In the genomic region with DNA sequence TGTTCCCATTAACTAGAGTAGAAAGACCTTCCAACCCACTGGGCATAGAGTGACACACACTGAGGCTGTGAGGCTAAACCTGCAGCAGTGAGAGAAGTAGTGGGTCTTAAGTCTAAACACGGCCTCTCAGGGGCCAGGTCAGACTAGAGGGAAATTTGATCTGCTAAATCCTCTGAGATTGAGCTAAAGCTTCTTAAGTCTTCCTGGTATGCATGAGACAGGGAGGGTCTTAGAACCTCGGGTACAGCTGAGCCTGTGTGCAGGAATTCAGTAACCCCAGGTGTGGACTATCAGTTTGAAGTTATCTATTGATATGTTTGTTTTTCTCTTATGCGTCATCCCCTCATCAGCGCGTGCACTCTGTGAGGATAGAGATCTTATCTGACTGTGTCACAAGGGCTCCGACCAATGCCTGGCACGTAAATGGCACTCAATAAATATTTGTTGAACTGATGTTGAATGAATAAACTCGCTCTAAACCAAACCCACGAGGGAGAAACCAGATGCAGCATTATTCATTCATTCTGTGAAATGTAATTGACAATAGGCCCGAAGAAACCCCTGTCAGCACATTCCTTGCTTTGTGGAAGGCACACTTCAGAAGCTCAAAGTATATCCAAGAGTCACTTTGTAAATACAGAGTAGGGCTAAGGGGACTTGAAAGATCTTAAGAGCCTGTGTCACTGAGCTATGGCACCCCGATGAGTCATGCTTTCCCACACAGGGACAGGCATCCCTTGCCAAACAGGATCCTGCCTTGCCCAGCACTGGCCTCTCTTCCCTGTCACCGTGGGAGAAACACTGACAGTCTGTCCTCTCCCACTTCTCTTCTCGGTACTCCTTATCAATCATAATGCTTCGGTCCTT, we compare ENCODE assay signal across 1 cellular context.
TF ChIP-seq lines count a peak whose summit lies in the region.

No MANE protein-coding gene starts in this region.

TF ChIP-seq in HepG2, 621 proteins besides CTCF, POLR2A, EP300 and RAD21 (continued from another document and continues in another):
- TF ChIP-seq MXD4 (CRISPR knock-in tag; IDR thresholded peaks at IDR 0.05) = no peak
- TF ChIP-seq, protein P1, sequence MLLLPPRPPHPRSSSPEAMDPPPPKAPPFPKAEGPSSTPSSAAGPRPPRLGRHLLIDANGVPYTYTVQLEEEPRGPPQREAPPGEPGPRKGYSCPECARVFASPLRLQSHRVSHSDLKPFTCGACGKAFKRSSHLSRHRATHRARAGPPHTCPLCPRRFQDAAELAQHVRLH (CRISPR knock-in tag; IDR thresholded peaks at IDR 0.05; ENCODE audit: borderline replicate concordance, low read depth) = no peak
- TF ChIP-seq ZC3H4 (CRISPR knock-in tag; IDR thresholded peaks at IDR 0.05; ENCODE audit: borderline replicate concordance) = no peak
- TF ChIP-seq, protein P2, sequence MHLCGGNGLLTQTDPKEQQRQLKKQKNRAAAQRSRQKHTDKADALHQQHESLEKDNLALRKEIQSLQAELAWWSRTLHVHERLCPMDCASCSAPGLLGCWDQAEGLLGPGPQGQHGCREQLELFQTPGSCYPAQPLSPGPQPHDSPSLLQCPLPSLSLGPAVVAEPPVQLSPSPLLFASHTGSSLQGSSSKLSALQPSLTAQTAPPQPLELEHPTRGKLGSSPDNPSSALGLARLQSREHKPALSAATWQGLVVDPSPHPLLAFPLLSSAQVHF (CRISPR knock-in tag; IDR thresholded peaks at IDR 0.05) = no peak
- TF ChIP-seq MAFK (conservative IDR thresholded peaks at IDR 0.05 in 1 of 2, IDR thresholded peaks at IDR 0.05 in 1 of 2; ENCODE audit: low read length in 2 of 2) = peak; percentile 89 to 93
- TF ChIP-seq IKZF1 (IDR thresholded peaks at IDR 0.05) = no peak
- 0 out of 2 replicates have a peak, but pooled peaks have one; percentile 24 for TF ChIP-seq SIX4 (CRISPR knock-in tag; IDR thresholded peaks at IDR 0.05)
- TF ChIP-seq, protein P3, sequence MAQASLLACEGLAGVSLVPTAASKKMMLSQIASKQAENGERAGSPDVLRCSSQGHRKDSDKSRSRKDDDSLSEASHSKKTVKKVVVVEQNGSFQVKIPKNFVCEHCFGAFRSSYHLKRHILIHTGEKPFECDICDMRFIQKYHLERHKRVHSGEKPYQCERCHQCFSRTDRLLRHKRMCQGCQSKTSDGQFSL (CRISPR knock-in tag; IDR thresholded peaks at IDR 0.05) = no peak
- no peak for TF ChIP-seq ZNF253 (CRISPR knock-in tag; IDR thresholded peaks at IDR 0.05; ENCODE audit: borderline replicate concordance)
- no peak for TF ChIP-seq ZC3H13 (CRISPR knock-in tag; IDR thresholded peaks at IDR 0.05)
- TF ChIP-seq HOXA9 (CRISPR knock-in tag; IDR thresholded peaks at IDR 0.05; ENCODE audit: borderline replicate concordance) = no peak
- no peak for TF ChIP-seq PAWR (CRISPR knock-in tag; IDR thresholded peaks at IDR 0.05; ENCODE audit: borderline replicate concordance)
- TF ChIP-seq, protein P4, sequence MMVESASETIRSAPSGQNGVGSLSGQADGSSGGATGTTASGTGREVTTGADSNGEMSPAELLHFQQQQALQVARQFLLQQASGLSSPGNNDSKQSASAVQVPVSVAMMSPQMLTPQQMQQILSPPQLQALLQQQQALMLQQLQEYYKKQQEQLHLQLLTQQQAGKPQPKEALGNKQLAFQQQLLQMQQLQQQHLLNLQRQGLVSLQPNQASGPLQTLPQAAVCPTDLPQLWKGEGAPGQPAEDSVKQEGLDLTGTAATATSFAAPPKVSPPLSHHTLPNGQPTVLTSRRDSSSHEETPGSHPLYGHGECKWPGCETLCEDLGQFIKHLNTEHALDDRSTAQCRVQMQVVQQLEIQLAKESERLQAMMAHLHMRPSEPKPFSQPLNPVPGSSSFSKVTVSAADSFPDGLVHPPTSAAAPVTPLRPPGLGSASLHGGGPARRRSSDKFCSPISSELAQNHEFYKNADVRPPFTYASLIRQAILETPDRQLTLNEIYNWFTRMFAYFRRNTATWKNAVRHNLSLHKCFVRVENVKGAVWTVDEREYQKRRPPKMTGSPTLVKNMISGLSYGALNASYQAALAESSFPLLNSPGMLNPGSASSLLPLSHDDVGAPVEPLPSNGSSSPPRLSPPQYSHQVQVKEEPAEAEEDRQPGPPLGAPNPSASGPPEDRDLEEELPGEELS (CRISPR knock-in tag; IDR thresholded peaks at IDR 0.05) = peak; percentile 91
- TF ChIP-seq ZNF10 (CRISPR knock-in tag; IDR thresholded peaks at IDR 0.05; ENCODE audit: borderline replicate concordance, low read depth) = no peak
- TF ChIP-seq, protein P5, sequence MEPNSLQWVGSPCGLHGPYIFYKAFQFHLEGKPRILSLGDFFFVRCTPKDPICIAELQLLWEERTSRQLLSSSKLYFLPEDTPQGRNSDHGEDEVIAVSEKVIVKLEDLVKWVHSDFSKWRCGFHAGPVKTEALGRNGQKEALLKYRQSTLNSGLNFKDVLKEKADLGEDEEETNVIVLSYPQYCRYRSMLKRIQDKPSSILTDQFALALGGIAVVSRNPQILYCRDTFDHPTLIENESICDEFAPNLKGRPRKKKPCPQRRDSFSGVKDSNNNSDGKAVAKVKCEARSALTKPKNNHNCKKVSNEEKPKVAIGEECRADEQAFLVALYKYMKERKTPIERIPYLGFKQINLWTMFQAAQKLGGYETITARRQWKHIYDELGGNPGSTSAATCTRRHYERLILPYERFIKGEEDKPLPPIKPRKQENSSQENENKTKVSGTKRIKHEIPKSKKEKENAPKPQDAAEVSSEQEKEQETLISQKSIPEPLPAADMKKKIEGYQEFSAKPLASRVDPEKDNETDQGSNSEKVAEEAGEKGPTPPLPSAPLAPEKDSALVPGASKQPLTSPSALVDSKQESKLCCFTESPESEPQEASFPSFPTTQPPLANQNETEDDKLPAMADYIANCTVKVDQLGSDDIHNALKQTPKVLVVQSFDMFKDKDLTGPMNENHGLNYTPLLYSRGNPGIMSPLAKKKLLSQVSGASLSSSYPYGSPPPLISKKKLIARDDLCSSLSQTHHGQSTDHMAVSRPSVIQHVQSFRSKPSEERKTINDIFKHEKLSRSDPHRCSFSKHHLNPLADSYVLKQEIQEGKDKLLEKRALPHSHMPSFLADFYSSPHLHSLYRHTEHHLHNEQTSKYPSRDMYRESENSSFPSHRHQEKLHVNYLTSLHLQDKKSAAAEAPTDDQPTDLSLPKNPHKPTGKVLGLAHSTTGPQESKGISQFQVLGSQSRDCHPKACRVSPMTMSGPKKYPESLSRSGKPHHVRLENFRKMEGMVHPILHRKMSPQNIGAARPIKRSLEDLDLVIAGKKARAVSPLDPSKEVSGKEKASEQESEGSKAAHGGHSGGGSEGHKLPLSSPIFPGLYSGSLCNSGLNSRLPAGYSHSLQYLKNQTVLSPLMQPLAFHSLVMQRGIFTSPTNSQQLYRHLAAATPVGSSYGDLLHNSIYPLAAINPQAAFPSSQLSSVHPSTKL (CRISPR knock-in tag; IDR thresholded peaks at IDR 0.05) = peak; percentile 88
- TF ChIP-seq FOXK2 (IDR thresholded peaks at IDR 0.05) = no peak
- no peak for TF ChIP-seq NR2F1 (CRISPR knock-in tag; IDR thresholded peaks at IDR 0.05)
- no peak for TF ChIP-seq ATRX (CRISPR knock-in tag; IDR thresholded peaks at IDR 0.05; ENCODE audit: borderline replicate concordance)
- no peak for TF ChIP-seq ZBTB7A (CRISPR knock-in tag; IDR thresholded peaks at IDR 0.05)
- TF ChIP-seq RBFOX2 (IDR thresholded peaks at IDR 0.05; ENCODE audit: low read depth, low read length) = no peak
- no peak for TF ChIP-seq TOPORS (CRISPR knock-in tag; IDR thresholded peaks at IDR 0.05)
- TF ChIP-seq RFXANK (CRISPR knock-in tag; IDR thresholded peaks at IDR 0.05) = no peak
- no peak for TF ChIP-seq ASH2L (IDR thresholded peaks at IDR 0.05; ENCODE audit: insufficient read length, low read depth, low read length)
- TF ChIP-seq ZNF451 (CRISPR knock-in tag; IDR thresholded peaks at IDR 0.05) = no peak
- TF ChIP-seq ZNF746 (CRISPR knock-in tag; IDR thresholded peaks at IDR 0.05) = no peak
- TF ChIP-seq, protein P6, sequence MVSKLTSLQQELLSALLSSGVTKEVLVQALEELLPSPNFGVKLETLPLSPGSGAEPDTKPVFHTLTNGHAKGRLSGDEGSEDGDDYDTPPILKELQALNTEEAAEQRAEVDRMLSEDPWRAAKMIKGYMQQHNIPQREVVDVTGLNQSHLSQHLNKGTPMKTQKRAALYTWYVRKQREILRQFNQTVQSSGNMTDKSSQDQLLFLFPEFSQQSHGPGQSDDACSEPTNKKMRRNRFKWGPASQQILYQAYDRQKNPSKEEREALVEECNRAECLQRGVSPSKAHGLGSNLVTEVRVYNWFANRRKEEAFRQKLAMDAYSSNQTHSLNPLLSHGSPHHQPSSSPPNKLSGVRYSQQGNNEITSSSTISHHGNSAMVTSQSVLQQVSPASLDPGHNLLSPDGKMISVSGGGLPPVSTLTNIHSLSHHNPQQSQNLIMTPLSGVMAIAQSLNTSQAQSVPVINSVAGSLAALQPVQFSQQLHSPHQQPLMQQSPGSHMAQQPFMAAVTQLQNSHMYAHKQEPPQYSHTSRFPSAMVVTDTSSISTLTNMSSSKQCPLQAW (CRISPR knock-in tag; IDR thresholded peaks at IDR 0.05) = no peak
- TF ChIP-seq, protein P7, sequence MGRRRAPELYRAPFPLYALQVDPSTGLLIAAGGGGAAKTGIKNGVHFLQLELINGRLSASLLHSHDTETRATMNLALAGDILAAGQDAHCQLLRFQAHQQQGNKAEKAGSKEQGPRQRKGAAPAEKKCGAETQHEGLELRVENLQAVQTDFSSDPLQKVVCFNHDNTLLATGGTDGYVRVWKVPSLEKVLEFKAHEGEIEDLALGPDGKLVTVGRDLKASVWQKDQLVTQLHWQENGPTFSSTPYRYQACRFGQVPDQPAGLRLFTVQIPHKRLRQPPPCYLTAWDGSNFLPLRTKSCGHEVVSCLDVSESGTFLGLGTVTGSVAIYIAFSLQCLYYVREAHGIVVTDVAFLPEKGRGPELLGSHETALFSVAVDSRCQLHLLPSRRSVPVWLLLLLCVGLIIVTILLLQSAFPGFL (CRISPR knock-in tag; IDR thresholded peaks at IDR 0.05) = no peak
- TF ChIP-seq, protein P8, sequence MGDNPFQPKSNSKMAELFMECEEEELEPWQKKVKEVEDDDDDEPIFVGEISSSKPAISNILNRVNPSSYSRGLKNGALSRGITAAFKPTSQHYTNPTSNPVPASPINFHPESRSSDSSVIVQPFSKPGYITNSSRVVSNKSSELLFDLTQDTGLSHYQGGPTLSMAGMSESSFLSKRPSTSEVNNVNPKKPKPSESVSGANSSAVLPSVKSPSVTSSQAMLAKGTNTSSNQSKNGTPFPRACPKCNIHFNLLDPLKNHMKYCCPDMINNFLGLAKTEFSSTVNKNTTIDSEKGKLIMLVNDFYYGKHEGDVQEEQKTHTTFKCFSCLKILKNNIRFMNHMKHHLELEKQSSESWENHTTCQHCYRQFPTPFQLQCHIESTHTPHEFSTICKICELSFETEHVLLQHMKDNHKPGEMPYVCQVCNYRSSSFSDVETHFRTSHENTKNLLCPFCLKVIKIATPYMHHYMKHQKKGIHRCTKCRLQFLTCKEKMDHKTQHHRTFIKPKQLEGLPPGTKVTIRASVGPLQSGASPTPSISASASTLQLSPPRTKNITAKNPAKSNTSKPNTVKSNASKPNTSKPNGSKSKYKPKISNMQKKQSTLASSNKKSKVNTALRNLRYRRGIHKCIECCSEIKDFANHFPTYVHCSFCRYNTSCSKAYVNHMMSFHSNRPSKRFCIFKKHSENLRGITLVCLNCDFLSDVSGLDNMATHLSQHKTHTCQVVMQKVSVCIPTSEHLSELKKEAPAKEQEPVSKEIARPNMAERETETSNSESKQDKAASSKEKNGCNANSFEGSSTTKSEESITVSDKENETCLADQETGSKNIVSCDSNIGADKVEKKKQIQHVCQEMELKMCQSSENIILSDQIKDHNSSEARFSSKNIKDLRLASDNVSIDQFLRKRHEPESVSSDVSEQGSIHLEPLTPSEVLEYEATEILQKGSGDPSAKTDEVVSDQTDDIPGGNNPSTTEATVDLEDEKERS (CRISPR knock-in tag; IDR thresholded peaks at IDR 0.05) = peak; percentile 27; the same call in 1 of the 2 replicates
- no peak for TF ChIP-seq ZNF441 (CRISPR knock-in tag; IDR thresholded peaks at IDR 0.05; ENCODE audit: borderline replicate concordance)
- TF ChIP-seq SMYD3 (CRISPR knock-in tag; IDR thresholded peaks at IDR 0.05) = no peak
- TF ChIP-seq MEF2D (CRISPR knock-in tag; IDR thresholded peaks at IDR 0.05) = peak; percentile 15; the same call in 1 of the 2 replicates
- no peak for TF ChIP-seq ATF7-NPFF (CRISPR knock-in tag; IDR thresholded peaks at IDR 0.05; ENCODE audit: low read depth)
- TF ChIP-seq MED13 (CRISPR knock-in tag; IDR thresholded peaks at IDR 0.05) = no peak
- 0 out of 2 replicates have a peak, but pooled peaks have one; percentile 33 for TF ChIP-seq ZNF30 (CRISPR knock-in tag; IDR thresholded peaks at IDR 0.05)
- TF ChIP-seq, protein P9, sequence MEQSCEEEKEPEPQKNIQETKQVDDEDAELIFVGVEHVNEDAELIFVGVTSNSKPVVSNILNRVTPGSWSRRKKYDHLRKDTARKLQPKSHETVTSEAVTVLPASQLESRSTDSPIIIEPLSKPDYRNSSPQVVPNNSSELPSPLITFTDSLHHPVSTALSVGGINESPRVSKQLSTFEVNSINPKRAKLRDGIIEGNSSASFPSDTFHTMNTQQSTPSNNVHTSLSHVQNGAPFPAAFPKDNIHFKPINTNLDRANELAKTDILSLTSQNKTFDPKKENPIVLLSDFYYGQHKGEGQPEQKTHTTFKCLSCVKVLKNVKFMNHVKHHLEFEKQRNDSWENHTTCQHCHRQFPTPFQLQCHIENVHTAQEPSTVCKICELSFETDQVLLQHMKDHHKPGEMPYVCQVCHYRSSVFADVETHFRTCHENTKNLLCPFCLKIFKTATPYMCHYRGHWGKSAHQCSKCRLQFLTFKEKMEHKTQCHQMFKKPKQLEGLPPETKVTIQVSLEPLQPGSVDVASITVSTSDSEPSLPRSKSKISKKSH (CRISPR knock-in tag; IDR thresholded peaks at IDR 0.05; ENCODE audit: borderline replicate concordance) = no peak
- TF ChIP-seq ZNF496 (CRISPR knock-in tag; IDR thresholded peaks at IDR 0.05; ENCODE audit: insufficient replicate concordance) = no peak
- peak; percentile 76; the same call in 1 of the 2 replicates for TF ChIP-seq ISL2 (CRISPR knock-in tag; IDR thresholded peaks at IDR 0.05)
- TF ChIP-seq ZSCAN31 (CRISPR knock-in tag; IDR thresholded peaks at IDR 0.05; ENCODE audit: low read depth) = no peak
- TF ChIP-seq TMF1 (CRISPR knock-in tag; IDR thresholded peaks at IDR 0.05; ENCODE audit: low read depth) = no peak
- TF ChIP-seq ZKSCAN5 (CRISPR knock-in tag; IDR thresholded peaks at IDR 0.05) = no peak
- no peak for TF ChIP-seq ZNF263 (CRISPR knock-in tag; IDR thresholded peaks at IDR 0.05)
- no peak for TF ChIP-seq MTA1 (CRISPR knock-in tag; IDR thresholded peaks at IDR 0.05; ENCODE audit: borderline replicate concordance)
- no peak for TF ChIP-seq ELF1 (CRISPR knock-in tag; IDR thresholded peaks at IDR 0.05)
- no peak for TF ChIP-seq RFX5 (IDR thresholded peaks at IDR 0.05; ENCODE audit: low read depth, low read length)
- TF ChIP-seq SPEN (CRISPR knock-in tag; IDR thresholded peaks at IDR 0.05; ENCODE audit: low read depth) = peak; percentile 41; the same call in 1 of the 2 replicates
- TF ChIP-seq SKI (IDR thresholded peaks at IDR 0.05; ENCODE audit: partially characterized antibody) = no peak
- no peak for TF ChIP-seq CHD4 (IDR thresholded peaks at IDR 0.05; ENCODE audit: borderline replicate concordance, low read length)
- TF ChIP-seq PPARG (CRISPR knock-in tag; conservative IDR thresholded peaks at IDR 0.05) = peak; percentile 56; the same call in 1 of the 2 replicates
- TF ChIP-seq ZNF850 (CRISPR knock-in tag; conservative IDR thresholded peaks at IDR 0.05) = no peak
- TF ChIP-seq ATF1 (CRISPR knock-in tag; IDR thresholded peaks at IDR 0.05) = peak; percentile 48; the same call in 1 of the 2 replicates
- peak; percentile 62; the same call in 1 of the 2 replicates for TF ChIP-seq SMAD3 (CRISPR knock-in tag; IDR thresholded peaks at IDR 0.05)
- no peak for TF ChIP-seq NONO (IDR thresholded peaks at IDR 0.05)
- no peak for TF ChIP-seq NONO (CRISPR knock-in tag; conservative IDR thresholded peaks at IDR 0.05)
- TF ChIP-seq RARA (CRISPR knock-in tag; IDR thresholded peaks at IDR 0.05) = peak; percentile 63; the same call in 1 of the 2 replicates
